Comparison of ENCODE assay signal across 7 cellular contexts in the genomic region with DNA sequence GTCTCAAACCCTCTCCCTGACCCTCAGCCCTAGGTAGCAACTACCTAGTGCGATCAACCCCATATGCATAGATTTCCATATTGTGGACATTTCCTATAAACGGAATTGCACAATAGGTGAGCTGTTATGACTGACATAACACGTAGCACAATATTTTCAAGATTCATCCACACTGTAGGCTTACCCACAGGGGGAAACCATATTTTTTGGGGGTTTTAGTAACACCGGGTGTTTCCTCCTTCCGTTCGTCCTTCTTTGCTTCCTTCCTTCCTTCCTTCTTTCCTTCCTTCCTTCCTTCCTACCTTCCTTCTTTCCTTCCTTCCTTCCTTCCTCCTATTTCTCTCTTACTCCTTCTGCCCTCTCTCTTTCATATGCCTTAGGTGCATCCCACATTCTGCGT.
A peak's percentile ranks its signal among the peaks of the same experiment; 100 is the strongest.
DNase-seq lines count a peak whose midpoint lies in the region; FAIRE-seq and TF ChIP-seq lines count a peak whose summit lies in the region.
"Not testable (repeated sequence)": the region's sequence is repeated elsewhere in the genome, so short reads cannot be mapped to it uniquely, and the experiment has no call there.

No MANE protein-coding gene starts in this region.

- peaks cover 50% of the 10 kb centered on the region for H3K9me3 Mint-ChIP-seq in MCF 10A (ENCODE audit: unreplicated experiment)
- H3K9me3 Mint-ChIP-seq in neural progenitor cell: peaks cover 51% of the 10 kb centered on the region

- not testable (repeated sequence) for H3K4me3 ChIP-seq in neural progenitor cell

- not testable (repeated sequence) for H3F3A ChIP-seq in neural progenitor cell (ENCODE audit: low read depth)

- DNase-seq in COLO829 (ENCODE audit: low spot score) (peak; percentile 45), GM13977 (ENCODE audit: low spot score) (peak; percentile 52), M059J (ENCODE audit: low read depth) (peak; percentile 7), MCF 10A (ENCODE audit: unreplicated experiment) (peak; percentile 1), iPS-NIHi11 (ENCODE audit: low spot score) (peak; percentile 29), neural progenitor cell (ENCODE audit: low spot score) (peak; percentile 1)

- in situ Hi-C loops in GM13977 (cut with MboI; ENCODE audit: low pct_unique_long_range_greater_than_20kb, low sequenced_read_pairs, unreplicated experiment): not testable (repeated sequence)

- TF ChIP-seq CTCF in GM13977 (IDR thresholded peaks at IDR 0.05; ENCODE audit: extremely low read depth, insufficient read depth, missing control alignments); MCF 10A (IDR thresholded peaks at IDR 0.05; ENCODE audit: unreplicated experiment); neural progenitor cell (IDR thresholded peaks at IDR 0.05): not testable (repeated sequence)

- not testable (repeated sequence) for H3K4me3 Mint-ChIP-seq in MCF 10A (ENCODE audit: unreplicated experiment); neural progenitor cell

- H3K4me1 ChIP-seq in neural progenitor cell: not testable (repeated sequence)

- H2AFZ ChIP-seq in neural progenitor cell (replicated peaks): not testable (repeated sequence)

- intact Hi-C loops in MCF 10A (cut with micrococcal nuclease): not testable (repeated sequence)

- peak; percentile 79 for FAIRE-seq in endometrium (lab: Jason Lieb, UNC)

- H3K9me3 ChIP-seq in neural progenitor cell (ENCODE audit: low read depth): peaks cover 46% of the 10 kb centered on the region

- H3K9ac ChIP-seq in neural progenitor cell: not testable (repeated sequence)

- not testable (repeated sequence) for H3K79me2 ChIP-seq in neural progenitor cell (ENCODE audit: low read depth)

- CTCF ChIA-PET in MCF 10A (lab: Yijun Ruan, JAX): not testable (repeated sequence)

- not testable (repeated sequence) for H3K4me1 Mint-ChIP-seq in MCF 10A (ENCODE audit: insufficient read depth, unreplicated experiment); neural progenitor cell

- not testable (repeated sequence) for H3K4me2 ChIP-seq in neural progenitor cell

- H3K27me3 Mint-ChIP-seq in MCF 10A (ENCODE audit: insufficient read depth, unreplicated experiment): not testable (repeated sequence)
- H3K27me3 Mint-ChIP-seq in neural progenitor cell (ENCODE audit: insufficient read depth, low read depth): peaks cover 16% of the 10 kb centered on the region

- not testable (repeated sequence) for H3K36me3 ChIP-seq in neural progenitor cell

- not testable (repeated sequence) for H3K27ac Mint-ChIP-seq in MCF 10A (ENCODE audit: low read depth, unreplicated experiment); neural progenitor cell

- not testable (repeated sequence) for BruUV-seq in MCF 10A (replicated peaks; lab: Mats Ljungman, UMichigan)

- H3K36me3 Mint-ChIP-seq in MCF 10A (ENCODE audit: insufficient read depth, unreplicated experiment): not testable (repeated sequence)
- peaks cover 13% of the 10 kb centered on the region for H3K36me3 Mint-ChIP-seq in neural progenitor cell

- H3K27ac ChIP-seq in neural progenitor cell: not testable (repeated sequence)

- POLR2A ChIA-PET in MCF 10A (lab: Yijun Ruan, JAX): not testable (repeated sequence)

- not testable (repeated sequence) for H4K20me1 ChIP-seq in neural progenitor cell (ENCODE audit: low read depth)

- not testable (repeated sequence) for H3K27me3 ChIP-seq in neural progenitor cell

Comparison
In these comparisons a context has a peak if more than half of its experiments do, and no peak if none do; other contexts are left out.
1. DNase-seq: peak in every context shown above with its lines; median percentile 52 in GM13977; 45 in COLO829; 29 in iPS-NIHi11; 7 in M059J; 1 in MCF 10A; 1 in neural progenitor cell.